Comparison of ENCODE assay signal across 16 cellular contexts in the genomic region with DNA sequence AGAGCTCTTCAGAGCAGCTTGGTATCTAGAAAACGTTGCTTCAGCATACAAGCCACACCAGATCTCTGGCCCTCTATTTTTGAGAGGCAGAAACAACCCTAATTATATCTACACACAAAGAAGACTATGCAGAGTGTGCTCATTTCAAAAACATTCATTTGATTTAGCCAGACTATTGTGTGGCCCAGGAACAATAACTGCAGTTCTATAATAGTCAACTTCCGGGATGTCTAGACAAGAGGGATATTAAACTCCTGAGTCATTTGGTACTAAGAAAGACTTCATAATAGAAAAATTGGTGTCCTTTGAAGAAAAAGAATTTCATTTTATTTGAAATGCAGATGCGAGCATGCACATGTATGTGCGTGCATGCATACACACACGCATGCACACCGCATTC.
DNase-seq lines count a peak whose midpoint lies in the region; ATAC-seq and TF ChIP-seq lines count a peak whose summit lies in the region.
"Had no signal": no experiment of that assay in that cellular context is flagged by ENCODE, and none has a peak within 500 bp of the region (broad histone marks: within the 10 kb centered on the region; RNA-seq: fewer than 3 reads in every experiment).

No MANE protein-coding gene starts in this region.

- peaks cover 2% of the 10 kb centered on the region for H3K4me1 ChIP-seq in endodermal cell (ENCODE audit: control insufficient read depth, insufficient read depth, low read length)
- H3K4me1 ChIP-seq: right lobe of liver had no signal

- H3K36me3 ChIP-seq in endodermal cell (ENCODE audit: control insufficient read depth, insufficient read depth, low read length): no peaks in the 10 kb centered on the region
- H3K36me3 ChIP-seq: right lobe of liver had no signal

- H3K36me3 Mint-ChIP-seq in endodermal cell (ENCODE audit: low read depth) (peaks cover 4% of the 10 kb centered on the region), osteocyte (ENCODE audit: unreplicated experiment) (no peaks in the 10 kb centered on the region)
- H3K36me3 Mint-ChIP-seq in activated CD4-positive, alpha-beta T cell treated with anti-CD3 and anti-CD28 coated beads for 36 hours (ENCODE audit: low read depth): no peaks in the 10 kb centered on the region
- H3K36me3 Mint-ChIP-seq in activated CD4-positive, alpha-beta T cell treated with anti-CD3 and anti-CD28 coated beads, Interleukin-2, amount 10 ng/mL, durations not matched to agents 24 days and 14 days (ENCODE audit: low read depth): no peaks in the 10 kb centered on the region
- H3K36me3 Mint-ChIP-seq: CD4-positive, CD25-positive, alpha-beta regulatory T cell had no signal

- TF ChIP-seq CTCF in endodermal cell (conservative IDR thresholded peaks at IDR 0.05) (no peak), osteocyte (IDR thresholded peaks at IDR 0.05) (no peak)

- peaks cover 4% of the 10 kb centered on the region for H3K27me3 Mint-ChIP-seq in endodermal cell (ENCODE audit: insufficient read depth)
- H3K27me3 Mint-ChIP-seq in osteocyte (ENCODE audit: unreplicated experiment): no peaks in the 10 kb centered on the region
- no peaks in the 10 kb centered on the region for H3K27me3 Mint-ChIP-seq in activated CD4-positive, alpha-beta T cell treated with anti-CD3 and anti-CD28 coated beads for 36 hours
- no peaks in the 10 kb centered on the region for H3K27me3 Mint-ChIP-seq in activated CD4-positive, alpha-beta T cell treated with anti-CD3 and anti-CD28 coated beads, Interleukin-2, amount 10 ng/mL, durations not matched to agents 24 days and 14 days
- H3K27me3 Mint-ChIP-seq: activated naive CD4-positive, alpha-beta T cell treated with anti-CD3 and anti-CD28 coated beads, Interleukin-2, amount 50 U/mL, for 24 hours; CD4-positive, CD25-positive, alpha-beta regulatory T cell; dendritic cell treated with granulocyte-macrophage colony-stimulating factor and Interleukin-4, amounts not matched to agents 40 ng/mL and 50 ng/mL, for 4 days; naive thymus-derived CD8-positive, alpha-beta T cell had no signal

- no peak overlapping the region for H3K4me3 Mint-ChIP-seq in endodermal cell
- no peak overlapping the region for H3K4me3 Mint-ChIP-seq in osteocyte (ENCODE audit: unreplicated experiment)
- no peak overlapping the region for H3K4me3 Mint-ChIP-seq in activated CD4-positive, alpha-beta T cell treated with anti-CD3 and anti-CD28 coated beads for 36 hours
- H3K4me3 Mint-ChIP-seq in activated CD4-positive, alpha-beta T cell treated with anti-CD3 and anti-CD28 coated beads, Interleukin-2, amount 10 ng/mL, durations not matched to agents 24 days and 14 days: no peak overlapping the region
- H3K4me3 Mint-ChIP-seq: activated naive CD4-positive, alpha-beta T cell treated with anti-CD3 and anti-CD28 coated beads, Interleukin-2, amount 50 U/mL, for 24 hours; CD4-positive, CD25-positive, alpha-beta regulatory T cell; dendritic cell treated with granulocyte-macrophage colony-stimulating factor and Interleukin-4, amounts not matched to agents 40 ng/mL and 50 ng/mL, for 4 days; naive thymus-derived CD8-positive, alpha-beta T cell had no signal

- H3K9ac ChIP-seq in endodermal cell (ENCODE audit: extremely low read depth, low read length, poor library complexity, severe bottlenecking): no peak overlapping the region

- POLR2A ChIA-PET in activated CD4-positive, alpha-beta T cell treated with anti-CD3 and anti-CD28 coated beads for 36 hours (lab: Charles Lee): no interaction called here

- H3K9me3 Mint-ChIP-seq in endodermal cell (peaks cover 18% of the 10 kb centered on the region), osteocyte (ENCODE audit: unreplicated experiment) (no peaks in the 10 kb centered on the region)
- H3K9me3 Mint-ChIP-seq in activated CD4-positive, alpha-beta T cell treated with anti-CD3 and anti-CD28 coated beads for 36 hours (ENCODE audit: low read depth): no peaks in the 10 kb centered on the region
- no peaks in the 10 kb centered on the region for H3K9me3 Mint-ChIP-seq in activated CD4-positive, alpha-beta T cell treated with anti-CD3 and anti-CD28 coated beads, Interleukin-2, amount 10 ng/mL, durations not matched to agents 24 days and 14 days
- H3K9me3 Mint-ChIP-seq: activated naive CD4-positive, alpha-beta T cell treated with anti-CD3 and anti-CD28 coated beads, Interleukin-2, amount 50 U/mL, for 24 hours; CD4-positive, CD25-positive, alpha-beta regulatory T cell; dendritic cell treated with granulocyte-macrophage colony-stimulating factor and Interleukin-4, amounts not matched to agents 40 ng/mL and 50 ng/mL, for 4 days; naive thymus-derived CD8-positive, alpha-beta T cell had no signal

- no peaks in the 10 kb centered on the region for H3K27me3 ChIP-seq in endodermal cell (ENCODE audit: control insufficient read depth, insufficient read depth, low read length, poor library complexity, severe bottlenecking)
- H3K27me3 ChIP-seq: right lobe of liver had no signal

- intact Hi-C loops in activated CD4-positive, alpha-beta T cell treated with anti-CD3 and anti-CD28 coated beads for 36 hours (cut with DNase I, micrococcal nuclease): no loop called here
- intact Hi-C loops in activated CD4-positive, alpha-beta T cell treated with anti-CD3 and anti-CD28 coated beads, Interleukin-2, amount 10 ng/mL, durations not matched to agents 24 days and 14 days (cut with micrococcal nuclease): no loop called here

- no peak overlapping the region for H3K4me3 ChIP-seq in endodermal cell (ENCODE audit: low read length)
- H3K4me3 ChIP-seq: right lobe of liver had no signal

- peak overlapping the region; percentile 27 for H3K27ac ChIP-seq in endodermal cell (ENCODE audit: low read depth, low read length)
- H3K27ac ChIP-seq: right lobe of liver, VCaP had no signal

- DNase-seq in Daoy (ENCODE audit: low read depth) (peak; percentile 64), NCI-H748 (lab: John Stamatoyannopoulos, UW; ENCODE audit: unreplicated experiment) (peak; percentile 51), endodermal cell (no peak), osteocyte (ENCODE audit: extremely low spot score, unreplicated experiment) (no peak), UCSD-AML1 (lab: John Stamatoyannopoulos, UW; ENCODE audit: unreplicated experiment) (no peak), cerebellum (ENCODE audit: low spot score) (no peak)
- no peak for DNase-seq in activated CD4-positive, alpha-beta T cell treated with anti-CD3 and anti-CD28 coated beads for 36 hours
- DNase-seq in activated CD4-positive, alpha-beta T cell treated with anti-CD3 and anti-CD28 coated beads, Interleukin-2, amount 10 ng/mL, durations not matched to agents 24 days and 14 days: no peak
- DNase-seq: CD4-positive, CD25-positive, alpha-beta regulatory T cell; left cardiac atrium; naive thymus-derived CD8-positive, alpha-beta T cell; right lobe of liver; stimulated activated naive CD8-positive, alpha-beta T cell treated with anti-CD3 and anti-CD28 coated beads, Interleukin-15, Interleukin-2, amounts not matched to agents 100 U/mL and 50 U/mL, for 24 hours had no signal

- H3K9me3 ChIP-seq in endodermal cell (ENCODE audit: control insufficient read depth, low read length): peaks cover 9% of the 10 kb centered on the region
- H3K9me3 ChIP-seq: right lobe of liver had no signal

- H3K27ac Mint-ChIP-seq in endodermal cell: no peak overlapping the region
- peak overlapping the region; percentile 21 for H3K27ac Mint-ChIP-seq in osteocyte (ENCODE audit: unreplicated experiment)
- H3K27ac Mint-ChIP-seq in activated CD4-positive, alpha-beta T cell treated with anti-CD3 and anti-CD28 coated beads for 36 hours: no peak overlapping the region
- H3K27ac Mint-ChIP-seq in activated CD4-positive, alpha-beta T cell treated with anti-CD3 and anti-CD28 coated beads, Interleukin-2, amount 10 ng/mL, durations not matched to agents 24 days and 14 days: no peak overlapping the region
- H3K27ac Mint-ChIP-seq: activated naive CD4-positive, alpha-beta T cell treated with anti-CD3 and anti-CD28 coated beads, Interleukin-2, amount 50 U/mL, for 24 hours; CD4-positive, CD25-positive, alpha-beta regulatory T cell; dendritic cell treated with granulocyte-macrophage colony-stimulating factor and Interleukin-4, amounts not matched to agents 40 ng/mL and 50 ng/mL, for 4 days; naive thymus-derived CD8-positive, alpha-beta T cell had no signal

- H3K4me1 Mint-ChIP-seq in endodermal cell: peaks cover 6% of the 10 kb centered on the region
- H3K4me1 Mint-ChIP-seq in osteocyte (ENCODE audit: unreplicated experiment): peaks cover 16% of the 10 kb centered on the region
- no peaks in the 10 kb centered on the region for H3K4me1 Mint-ChIP-seq in activated CD4-positive, alpha-beta T cell treated with anti-CD3 and anti-CD28 coated beads for 36 hours
- no peaks in the 10 kb centered on the region for H3K4me1 Mint-ChIP-seq in activated CD4-positive, alpha-beta T cell treated with anti-CD3 and anti-CD28 coated beads, Interleukin-2, amount 10 ng/mL, durations not matched to agents 24 days and 14 days
- H3K4me1 Mint-ChIP-seq: activated naive CD4-positive, alpha-beta T cell treated with anti-CD3 and anti-CD28 coated beads, Interleukin-2, amount 50 U/mL, for 24 hours; naive thymus-derived CD8-positive, alpha-beta T cell had no signal

- no peak for ATAC-seq in activated CD4-positive, alpha-beta T cell treated with anti-CD3 and anti-CD28 coated beads for 36 hours
- ATAC-seq: naive thymus-derived CD8-positive, alpha-beta T cell; right lobe of liver; stimulated activated naive CD8-positive, alpha-beta T cell treated with anti-CD3 and anti-CD28 coated beads, Interleukin-15, Interleukin-2, amounts not matched to agents 100 U/mL and 50 U/mL, for 24 hours had no signal

- CTCF ChIA-PET in activated CD4-positive, alpha-beta T cell treated with anti-CD3 and anti-CD28 coated beads for 36 hours (lab: Charles Lee): no interaction called here

- WGBS in endodermal cell (ENCODE audit: insufficient coverage in 1 of 2, insufficient read length in 1 of 2), 2 experiments: 95 to 97% methylated on average over 6 of the region's 6 CpGs

Comparison
In these comparisons a context has a peak if more than half of its experiments do, and no peak if none do; other contexts are left out.
1. DNase-seq: peak in Daoy (single experiment) and NCI-H748 (single experiment); none in endodermal cell (single experiment), osteocyte (single experiment), activated CD4-positive, alpha-beta T cell treated with anti-CD3 and anti-CD28 coated beads for 36 hours (single experiment), activated CD4-positive, alpha-beta T cell treated with anti-CD3 and anti-CD28 coated beads, Interleukin-2, amount 10 ng/mL, durations not matched to agents 24 days and 14 days (single experiment), UCSD-AML1 (single experiment) and cerebellum (single experiment).